Comparison of ENCODE assay signal across 8 cellular contexts in the genomic region with DNA sequence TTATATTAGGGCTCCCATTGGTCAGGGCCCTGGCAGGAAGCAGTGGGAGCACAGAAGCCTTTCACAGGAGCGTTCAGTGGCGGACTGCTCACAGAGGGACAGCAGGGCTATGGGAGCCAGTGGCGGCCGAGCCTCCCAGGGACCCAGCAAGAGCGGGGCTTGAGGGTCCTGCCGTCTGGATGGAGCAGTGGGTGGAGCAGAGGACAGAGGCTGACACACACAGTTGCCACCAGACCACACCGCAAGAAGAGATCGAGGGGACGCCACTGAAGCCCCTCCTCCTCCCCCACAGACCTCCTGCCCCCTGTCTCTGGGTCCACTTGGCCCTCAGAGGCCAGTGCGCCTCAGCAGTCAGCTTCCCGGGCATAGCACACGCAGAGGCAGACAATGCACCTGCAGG. TPM values are rescaled to one million over a fixed set of nuclear protein-coding genes. Genes with fewer than 3 reads are reported as not detected.
"Had no signal": no experiment of that assay in that cellular context is flagged by ENCODE, and none has a peak within 500 bp of the region (broad histone marks: within the 10 kb centered on the region; RNA-seq: fewer than 3 reads in every experiment).

No MANE protein-coding gene starts in this region.

- DNase-seq: GDM1, GF-D8 had no signal

- H3K4me3 ChIP-seq: GM12878 had no signal

- ATAC-seq: GM12878 had no signal

- FAIRE-seq: G401.6, GM12878, GM12891, GM12892, GM18507 had no signal

RNA-seq across cellular contexts. Expression of a gene that starts 39.3 kb away (rescaled TPM):
- total RNA-seq: G401 had no signal
